Comparison of ENCODE assay signal across 8 cellular contexts in the genomic region with DNA sequence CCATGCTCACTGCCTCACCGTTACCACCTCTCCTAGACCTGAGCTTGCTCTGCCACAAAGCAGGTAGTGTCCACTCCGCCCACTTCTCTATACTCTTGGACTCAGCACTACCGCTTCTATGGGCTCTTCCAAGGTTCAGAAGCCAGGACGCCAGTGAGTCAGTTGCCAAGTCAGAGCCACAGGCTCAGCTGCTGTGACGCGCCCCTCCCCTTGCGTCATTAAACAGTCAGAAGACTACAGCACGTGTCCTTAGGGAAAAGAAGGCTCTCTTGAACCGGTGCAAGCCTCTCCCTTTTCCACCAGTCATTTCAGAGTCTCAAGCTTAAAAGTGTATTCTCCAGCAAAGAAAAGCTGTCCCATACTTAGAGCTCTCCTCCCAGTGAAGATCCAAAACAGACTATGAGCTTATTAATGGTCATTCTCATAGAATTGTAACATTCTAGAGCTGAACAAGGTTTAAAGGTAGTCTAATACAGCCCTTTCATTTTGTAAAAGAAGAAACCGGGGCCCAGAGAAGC. TPM values are rescaled to one million over a fixed set of nuclear protein-coding genes. Genes with fewer than 3 reads are reported as not detected.
DNase-seq lines count a peak whose midpoint lies in the region; ATAC-seq and TF ChIP-seq lines count a peak whose summit lies in the region.

No MANE protein-coding gene starts in this region.

- no peaks in the 10 kb centered on the region for H3K9me3 Mint-ChIP-seq in mesothelial cell of epicardium
- no peaks in the 10 kb centered on the region for H3K9me3 Mint-ChIP-seq in activated CD4-positive, alpha-beta T cell treated with anti-CD3 and anti-CD28 coated beads for 36 hours (ENCODE audit: low read depth)

- intact Hi-C loops in Right ventricle myocardium inferior (cut with DNase I) (loop anchor here (5.0 kb wide), 1 partner anchor 41 kb away; a partner anchor contains a TSS), cardiac septum (cut with DNase I) (no loop called here)
- intact Hi-C loops in activated CD4-positive, alpha-beta T cell treated with anti-CD3 and anti-CD28 coated beads for 36 hours (cut with DNase I, micrococcal nuclease) = no loop called here

- CTCF ChIA-PET in activated CD4-positive, alpha-beta T cell treated with anti-CD3 and anti-CD28 coated beads for 36 hours (lab: Charles Lee) = interaction anchor here (0.9 kb wide), 1 partner anchor 145 kb away, joined by 3 read pairs; no protein-coding TSS in a partner anchor

- peak overlapping the region; percentile 36 for H3K27ac Mint-ChIP-seq in mesothelial cell of epicardium
- no peak overlapping the region for H3K27ac Mint-ChIP-seq in activated CD4-positive, alpha-beta T cell treated with anti-CD3 and anti-CD28 coated beads for 36 hours

- POLR2A ChIA-PET in activated CD4-positive, alpha-beta T cell treated with anti-CD3 and anti-CD28 coated beads for 36 hours (lab: Charles Lee) = no interaction called here

- ATAC-seq in Right ventricle myocardium inferior = peak; percentile 57
- no peak for ATAC-seq in activated CD4-positive, alpha-beta T cell treated with anti-CD3 and anti-CD28 coated beads for 36 hours
- ATAC-seq in HG03196 (IDR thresholded peaks at IDR 0.05; ENCODE audit: unreplicated experiment) = no peak
- no peak for ATAC-seq in HG02623 (IDR thresholded peaks at IDR 0.05; ENCODE audit: unreplicated experiment)

- no peaks in the 10 kb centered on the region for H3K36me3 Mint-ChIP-seq in mesothelial cell of epicardium
- H3K36me3 Mint-ChIP-seq in activated CD4-positive, alpha-beta T cell treated with anti-CD3 and anti-CD28 coated beads for 36 hours (ENCODE audit: low read depth) = no peaks in the 10 kb centered on the region

- in situ Hi-C loops in T47D (cut with HindIII; ENCODE audit: low pct_unique_long_range_greater_than_20kb, low sequenced_read_pairs) = no loop called here

- peaks cover 19% of the 10 kb centered on the region for H3K4me1 Mint-ChIP-seq in mesothelial cell of epicardium
- H3K4me1 Mint-ChIP-seq in activated CD4-positive, alpha-beta T cell treated with anti-CD3 and anti-CD28 coated beads for 36 hours = no peaks in the 10 kb centered on the region

- H3K4me3 Mint-ChIP-seq in mesothelial cell of epicardium = no peak overlapping the region
- no peak overlapping the region for H3K4me3 Mint-ChIP-seq in activated CD4-positive, alpha-beta T cell treated with anti-CD3 and anti-CD28 coated beads for 36 hours

- H3K27me3 Mint-ChIP-seq in mesothelial cell of epicardium (ENCODE audit: low read depth) = peaks cover 1% of the 10 kb centered on the region
- peaks cover 17% of the 10 kb centered on the region for H3K27me3 Mint-ChIP-seq in activated CD4-positive, alpha-beta T cell treated with anti-CD3 and anti-CD28 coated beads for 36 hours

- TF ChIP-seq CTCF in mesothelial cell of epicardium (IDR thresholded peaks at IDR 0.05; ENCODE audit: unreplicated experiment) = no peak

- DNase-seq in Right ventricle myocardium inferior (ENCODE audit: missing footprints) = peak; percentile 77
- no peak for DNase-seq in cardiac septum (ENCODE audit: low spot score)
- DNase-seq in LHCN-M2 (ENCODE audit: low read depth) = peak; percentile 99
- DNase-seq in T47D (ENCODE audit: low read depth in 1 of 2, low spot score in 1 of 2) = peak; percentile 3 to 74
- no peak for DNase-seq in mesothelial cell of epicardium (ENCODE audit: low spot score in 2 of 2, unreplicated experiment in 2 of 2)
- no peak for DNase-seq in activated CD4-positive, alpha-beta T cell treated with anti-CD3 and anti-CD28 coated beads for 36 hours

RNA-seq across cellular contexts. Expression of a gene that starts 41.0 kb away (rescaled TPM):
- total RNA-seq in Right ventricle myocardium inferior = 15.9 TPM
- 9.2 TPM for total RNA-seq in cardiac septum
- total RNA-seq in LHCN-M2 (2014; rRNA removed) = 133 and 149 TPM in 2 replicates
- 34.3 TPM for polyA plus RNA-seq in LHCN-M2 (2012)
- total RNA-seq in mesothelial cell of epicardium = 21.1 to 22.8 TPM (median 22.3 TPM) in 3 replicates
- total RNA-seq in activated CD4-positive, alpha-beta T cell treated with anti-CD3 and anti-CD28 coated beads for 36 hours = under 1 TPM; 0.63 to 0.91 TPM

Comparison
In these comparisons a context has a peak if more than half of its experiments do, and no peak if none do; other contexts are left out.
1. DNase-seq: peak in Right ventricle myocardium inferior (single experiment), LHCN-M2 (single experiment) and T47D (2 of 2); none in cardiac septum (single experiment), mesothelial cell of epicardium (0 of 2) and activated CD4-positive, alpha-beta T cell treated with anti-CD3 and anti-CD28 coated beads for 36 hours (single experiment).